Comparison of ENCODE assay signal across 1 cellular context in genomic region chr2:10122500-10123280, GRCh38.
TF ChIP-seq lines count a peak whose summit lies in the region.

TSS of gene RRM2 (plus strand) at chr2:10122739. CDS start at chr2:10122799, 60 bp downstream.

TF ChIP-seq in HEK293, 187 proteins besides CTCF, POLR2A, EP300 and RAD21 (continued from another document and continues in another):
- TF ChIP-seq ZNF280C (tag by site-specific recombination; IDR thresholded peaks at IDR 0.05) (no peak), ZNF560 (tag by site-specific recombination; IDR thresholded peaks at IDR 0.05; ENCODE audit: borderline replicate concordance) (no peak), ZNF169 (tag by site-specific recombination; IDR thresholded peaks at IDR 0.05) (no peak; the same call in 1 of the 2 replicates), SCRT2 (tag by site-specific recombination; IDR thresholded peaks at IDR 0.05) (peak; percentile 39; the same call in 1 of the 2 replicates), ZNF404 (tag by site-specific recombination; IDR thresholded peaks at IDR 0.05) (no peak), ZNF488 (tag by site-specific recombination; IDR thresholded peaks at IDR 0.05) (no peak), ZFHX2 (tag by site-specific recombination; conservative IDR thresholded peaks at IDR 0.05) (no peak), ZNF391 (tag by site-specific recombination; IDR thresholded peaks at IDR 0.05; ENCODE audit: borderline replicate concordance, low read depth) (peak; percentile 91), ZNF600 (tag by site-specific recombination; IDR thresholded peaks at IDR 0.05) (peak; percentile 85), ZNF610 (tag by site-specific recombination; IDR thresholded peaks at IDR 0.05; ENCODE audit: borderline replicate concordance) (peak; percentile 64), ZNF10 (tag by site-specific recombination; IDR thresholded peaks at IDR 0.05) (no peak), ZBTB21 (tag by site-specific recombination; IDR thresholded peaks at IDR 0.05) (no peak), ZSCAN5A (tag by site-specific recombination; IDR thresholded peaks at IDR 0.05) (0 out of 2 replicates have a peak, but pooled peaks have one; percentile 28), ZFP37 (tag by site-specific recombination; IDR thresholded peaks at IDR 0.05) (peak; percentile 90; the same call in 1 of the 2 replicates), ZNF324 (tag by site-specific recombination; IDR thresholded peaks at IDR 0.05) (peak; percentile 65; the same call in 1 of the 2 replicates), ZSCAN23 (tag by site-specific recombination; IDR thresholded peaks at IDR 0.05) (0 out of 2 replicates have a peak, but pooled peaks have one; percentile 36), PBX3 (CRISPR knock-in tag; IDR thresholded peaks at IDR 0.05) (peak; percentile 84; the same call in 1 of the 2 replicates), ZNF274 (IDR thresholded peaks at IDR 0.05; ENCODE audit: low read length) (no peak), ZNF274 (tag by site-specific recombination; IDR thresholded peaks at IDR 0.05; ENCODE audit: borderline replicate concordance) (no peak), ZNF121 (tag by site-specific recombination; IDR thresholded peaks at IDR 0.05) (peak; percentile 46; the same call in 1 of the 2 replicates), ZBTB10 (tag by site-specific recombination; IDR thresholded peaks at IDR 0.05) (0 out of 2 replicates have a peak, but pooled peaks have one; percentile 50), TCF7L2 (IDR thresholded peaks at IDR 0.05; ENCODE audit: borderline replicate concordance, low read depth, low read length) (no peak), ZNF518A (tag by site-specific recombination; conservative IDR thresholded peaks at IDR 0.05; ENCODE audit: low read depth) (no peak), ZNF221 (tag by site-specific recombination; IDR thresholded peaks at IDR 0.05; ENCODE audit: borderline replicate concordance) (no peak), ZNF37A (tag by site-specific recombination; IDR thresholded peaks at IDR 0.05) (no peak), ZNF701 (tag by site-specific recombination; IDR thresholded peaks at IDR 0.05) (no peak), KLF16 (tag by site-specific recombination; IDR thresholded peaks at IDR 0.05) (peak; percentile 68), ZNF513 (tag by site-specific recombination; IDR thresholded peaks at IDR 0.05) (no peak), ZBTB20 (tag by site-specific recombination; IDR thresholded peaks at IDR 0.05) (peak; percentile 57; the same call in 1 of the 2 replicates), REPIN1 (tag by site-specific recombination; IDR thresholded peaks at IDR 0.05; ENCODE audit: low read depth) (peak; percentile 84; the same call in 1 of the 2 replicates), ZBTB1 (tag by site-specific recombination; IDR thresholded peaks at IDR 0.05) (0 out of 2 replicates have a peak, but pooled peaks have one; percentile 6), ZNF544 (tag by site-specific recombination; IDR thresholded peaks at IDR 0.05) (no peak), ZNF292 (tag by site-specific recombination; IDR thresholded peaks at IDR 0.05; ENCODE audit: borderline replicate concordance, low read depth) (no peak), ZNF843 (tag by site-specific recombination; IDR thresholded peaks at IDR 0.05) (peak; percentile 54; the same call in 1 of the 2 replicates), ZNF658 (tag by site-specific recombination; IDR thresholded peaks at IDR 0.05) (no peak), ZNF76 (tag by site-specific recombination; IDR thresholded peaks at IDR 0.05; ENCODE audit: borderline replicate concordance, low read depth) (peak; percentile 51; the same call in 1 of the 2 replicates), YY1 (tag by site-specific recombination; IDR thresholded peaks at IDR 0.05) (no peak; the same call in 1 of the 2 replicates), BCL6B (tag by site-specific recombination; IDR thresholded peaks at IDR 0.05) (no peak), ZSCAN4 (tag by site-specific recombination; IDR thresholded peaks at IDR 0.05) (no peak), ZNF785 (tag by site-specific recombination; IDR thresholded peaks at IDR 0.05) (no peak), ZNF791 (tag by site-specific recombination; IDR thresholded peaks at IDR 0.05) (no peak), SP7 (tag by site-specific recombination; IDR thresholded peaks at IDR 0.05) (peak; percentile 64), ZNF624 (tag by site-specific recombination; IDR thresholded peaks at IDR 0.05) (no peak)
